11 cellular contexts compared by ENCODE assay signal in the genomic region with DNA sequence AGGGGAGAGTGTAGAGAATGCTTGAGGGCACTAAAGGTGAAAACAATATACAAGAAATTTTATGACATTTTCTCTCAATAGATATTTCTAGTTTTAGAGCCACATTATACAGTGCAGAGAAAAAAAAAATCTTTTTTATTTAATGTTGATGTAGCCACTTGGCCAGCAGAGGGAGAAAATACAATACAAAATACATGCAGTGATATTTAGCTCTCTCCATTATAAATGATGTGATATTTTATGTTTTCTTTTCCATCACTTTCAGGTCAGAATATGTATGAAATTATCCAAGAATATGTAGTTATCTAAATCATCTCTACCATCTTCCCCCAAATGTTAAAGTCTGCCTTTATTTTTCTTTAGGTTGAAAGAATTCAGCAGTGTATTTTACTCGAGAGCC.
DNase-seq lines count a peak whose midpoint lies in the region; ATAC-seq and TF ChIP-seq lines count a peak whose summit lies in the region.
"Had no signal": no experiment of that assay in that cellular context is flagged by ENCODE, and none has a peak within 500 bp of the region (broad histone marks: within the 10 kb centered on the region; RNA-seq: fewer than 3 reads in every experiment).

No MANE protein-coding gene starts in this region.

- H3K27ac ChIP-seq in aorta (ENCODE audit: low read depth in 1 of 2, low read length in 2 of 2), result no peak overlapping the region

- intact Hi-C loops in aorta (cut with DNase I), result loop anchor here in 1 of 2 donors (10.0 kb wide), 1 partner anchor 717 kb away; no protein-coding TSS in a partner anchor

- H3K27me3 ChIP-seq in kidney epithelial cell (ENCODE audit: control insufficient read depth, insufficient read depth, low read length), result no peaks in the 10 kb centered on the region
- no peaks in the 10 kb centered on the region for H3K27me3 ChIP-seq in aorta (ENCODE audit: control insufficient read depth in 1 of 2, insufficient read depth in 2 of 2, low read length in 1 of 2)

- 78 to 81% methylated on average over 1 of the region's 1 CpG for WGBS in aorta, 2 donors

- H3K27ac Mint-ChIP-seq in activated naive CD4-positive, alpha-beta T cell treated with anti-CD3 and anti-CD28 coated beads, Interleukin-2, amount 50 U/mL, for 72 hours, result no peak overlapping the region
- H3K27ac Mint-ChIP-seq in immature natural killer cell, result no peak overlapping the region
- H3K27ac Mint-ChIP-seq: activated naive CD8-positive, alpha-beta T cell had no signal

- peak; percentile 40 for ATAC-seq in HG02870 (IDR thresholded peaks at IDR 0.05; ENCODE audit: unreplicated experiment)
- no peak for ATAC-seq in HG02678 (IDR thresholded peaks at IDR 0.05; ENCODE audit: unreplicated experiment)
- no peak for ATAC-seq in activated naive CD4-positive, alpha-beta T cell treated with anti-CD3 and anti-CD28 coated beads, Interleukin-2, amount 50 U/mL, for 72 hours
- no peak for ATAC-seq in aorta (ENCODE audit: low FRiP score)

- peaks cover 0 to 2% (median 0%) of the 10 kb centered on the region in 3 donors for H3K27me3 Mint-ChIP-seq in immature natural killer cell (ENCODE audit: low read depth in 3 of 3)
- H3K27me3 Mint-ChIP-seq: activated naive CD8-positive, alpha-beta T cell had no signal

- H3K36me3 ChIP-seq in kidney epithelial cell (ENCODE audit: control insufficient read depth, insufficient read depth, low read length), result no peaks in the 10 kb centered on the region
- H3K36me3 ChIP-seq in aorta (ENCODE audit: control insufficient read depth in 1 of 2, insufficient read depth in 2 of 2, low read length in 1 of 2), result no peaks in the 10 kb centered on the region

- H3K9me3 ChIP-seq in aorta (ENCODE audit: control insufficient read depth, low read length), result no peaks in the 10 kb centered on the region

- in situ Hi-C loops in Caki2 (cut with HindIII; ENCODE audit: low pct_unique_long_range_greater_than_20kb, low sequenced_read_pairs), result no loop called here

- peak; percentile 23 for TF ChIP-seq CTCF in kidney epithelial cell (IDR thresholded peaks at IDR 0.05; ENCODE audit: insufficient read depth, low read length, poor library complexity, severe bottlenecking)

- H3K4me3 Mint-ChIP-seq in immature natural killer cell, result no peak overlapping the region
- H3K4me3 Mint-ChIP-seq: activated naive CD8-positive, alpha-beta T cell had no signal

- H3K36me3 Mint-ChIP-seq in activated naive CD4-positive, alpha-beta T cell treated with anti-CD3 and anti-CD28 coated beads, Interleukin-2, amount 50 U/mL, for 72 hours, result no peaks in the 10 kb centered on the region
- no peaks in the 10 kb centered on the region for H3K36me3 Mint-ChIP-seq in immature natural killer cell
- H3K36me3 Mint-ChIP-seq: activated naive CD8-positive, alpha-beta T cell had no signal

- H3K4me1 ChIP-seq in aorta (ENCODE audit: control insufficient read depth in 1 of 2, insufficient read depth in 2 of 2, low read length in 2 of 2), result no peaks in the 10 kb centered on the region

- peak; percentile 5 for DNase-seq in Caki2 (ENCODE audit: low read depth)
- peak; percentile 13 for DNase-seq in SK-N-DZ (ENCODE audit: low spot score)
- DNase-seq in kidney epithelial cell (ENCODE audit: low read depth), result no peak
- DNase-seq in activated naive CD4-positive, alpha-beta T cell treated with anti-CD3 and anti-CD28 coated beads, Interleukin-2, amount 50 U/mL, for 72 hours (ENCODE audit: low spot score in 2 of 2), result no peak
- DNase-seq in aorta, result no peak
- DNase-seq in immature natural killer cell, result no peak
- DNase-seq: SHP77; stimulated activated CD4-positive, alpha-beta T cell treated with anti-CD3 and anti-CD28 coated beads, Interleukin-4, amount 100 ng/mL, for 24 hours had no signal

- no peaks in the 10 kb centered on the region for H3K4me1 Mint-ChIP-seq in immature natural killer cell

- H3K9me3 Mint-ChIP-seq in activated naive CD4-positive, alpha-beta T cell treated with anti-CD3 and anti-CD28 coated beads, Interleukin-2, amount 50 U/mL, for 72 hours, result peaks cover 0 to 10% of the 10 kb centered on the region in 2 donors
- peaks cover 2 to 13% (median 8%) of the 10 kb centered on the region in 6 donors for H3K9me3 Mint-ChIP-seq in immature natural killer cell

- no peak overlapping the region for H3K4me3 ChIP-seq in kidney epithelial cell (ENCODE audit: low read depth, low read length)
- no peak overlapping the region for H3K4me3 ChIP-seq in aorta (ENCODE audit: low read length in 2 of 2)

Comparison
In these comparisons a context has a peak if more than half of its experiments do, and no peak if none do; other contexts are left out.
1. DNase-seq: peak in Caki2 (single experiment) and SK-N-DZ (single experiment); none in kidney epithelial cell (single experiment), activated naive CD4-positive, alpha-beta T cell treated with anti-CD3 and anti-CD28 coated beads, Interleukin-2, amount 50 U/mL, for 72 hours (0 of 2), aorta (0 of 2) and immature natural killer cell (0 of 3).